In genomic region chr19:33564836-33565338, GRCh38 we compare ENCODE assay signal across 20 cellular contexts. TPM values are rescaled to one million over a fixed set of nuclear protein-coding genes. Genes with fewer than 3 reads are reported as not detected.
DNase-seq lines count a peak whose midpoint lies in the region; ATAC-seq, FAIRE-seq and TF ChIP-seq lines count a peak whose summit lies in the region.
"Had no signal": no experiment of that assay in that cellular context is flagged by ENCODE, and none has a peak within 500 bp of the region (broad histone marks: within the 10 kb centered on the region; RNA-seq: fewer than 3 reads in every experiment).

No MANE protein-coding gene starts in this region.

- no peaks in the 10 kb centered on the region for H3K27me3 Mint-ChIP-seq in WTC11 (ENCODE audit: low read depth)
- H3K27me3 Mint-ChIP-seq in neural progenitor cell (ENCODE audit: insufficient read depth, low read depth), result peaks cover 2% of the 10 kb centered on the region

- H3K4me2 ChIP-seq in HepG2 (ENCODE audit: low read depth, low read length) (no peak overlapping the region), neural progenitor cell (no peak overlapping the region)

- H4K20me1 ChIP-seq in HepG2 (ENCODE audit: insufficient read depth, low read length) (no peaks in the 10 kb centered on the region), neural progenitor cell (ENCODE audit: low read depth) (no peaks in the 10 kb centered on the region)

- H3K36me3 ChIP-seq in HepG2 (replicated peaks in 1 of 2; ENCODE audit: control insufficient read depth in 1 of 2, insufficient read depth in 2 of 2, low read length in 2 of 2) (no peaks in the 10 kb centered on the region), right lobe of liver (no peaks in the 10 kb centered on the region), neural progenitor cell (no peaks in the 10 kb centered on the region)
- H3K36me3 ChIP-seq: BE2C had no signal

- H2AFZ ChIP-seq in HepG2 (ENCODE audit: low read length), result no peak overlapping the region
- no peak overlapping the region for H2AFZ ChIP-seq in neural progenitor cell (replicated peaks)
- H2AFZ ChIP-seq: GM23248 had no signal

- WGBS in HepG2 (ENCODE audit: low lambda C conversion rate), result 15% methylated on average over 4 of the region's 6 CpGs
- 8% methylated on average over 2 of the region's 6 CpGs for WGBS in right lobe of liver (ENCODE audit: insufficient coverage, low coverage, low lambda C conversion rate, missing lambda C conversion rate)

- no peak overlapping the region for H3K9ac ChIP-seq in HepG2 (ENCODE audit: insufficient read depth, low read depth, low read length)
- H3K9ac ChIP-seq in neural progenitor cell, result no peak overlapping the region
- H3K9ac ChIP-seq: GM23248 had no signal

- TF ChIP-seq RAD21 in HepG2 (CRISPR knock-in tag; IDR thresholded peaks at IDR 0.05), result no peak

- no peak for TF ChIP-seq EP300 in HepG2 (IDR thresholded peaks at IDR 0.05; ENCODE audit: low read depth in 2 of 2, low read length in 2 of 2)
- no peak for TF ChIP-seq EP300 in HepG2 (CRISPR knock-in tag; IDR thresholded peaks at IDR 0.05; ENCODE audit: borderline replicate concordance)

- H3K27ac Mint-ChIP-seq in WTC11, result peak overlapping the region; percentile 0; the same call in 1 of the 2 replicates
- no peak overlapping the region for H3K27ac Mint-ChIP-seq in neural progenitor cell

- H3K27ac ChIP-seq in HepG2 (ENCODE audit: extremely low read length, insufficient read depth, low read length) (no peak overlapping the region), right lobe of liver (no peak overlapping the region), neural progenitor cell (no peak overlapping the region)
- H3K27ac ChIP-seq: GM23248 had no signal

- H3K4me1 ChIP-seq in HepG2 (ENCODE audit: insufficient read depth, low read length), result no peaks in the 10 kb centered on the region
- no peaks in the 10 kb centered on the region for H3K4me1 ChIP-seq in right lobe of liver
- H3K4me1 ChIP-seq in neural progenitor cell, result peaks cover 21% of the 10 kb centered on the region
- H3K4me1 ChIP-seq: BE2C, Caco-2 had no signal

- H3K4me1 Mint-ChIP-seq in WTC11 (peaks cover 43% of the 10 kb centered on the region), neural progenitor cell (peaks cover 28% of the 10 kb centered on the region)
- H3K4me1 Mint-ChIP-seq: CD4-positive, CD25-positive, alpha-beta regulatory T cell had no signal

- intact Hi-C loops in HepG2 (cut with micrococcal nuclease; ENCODE audit: unreplicated experiment) (no loop called here), right lobe of liver (cut with DNase I) (no loop called here)

- no peak for FAIRE-seq in HepG2 (lab: Jason Lieb, UNC)
- FAIRE-seq: D721Med, G401.6, GM12892, GM18507, HTR-8/SVneo had no signal

- H3K27me3 ChIP-seq in HepG2 (ENCODE audit: control insufficient read depth in 1 of 2, insufficient read depth in 2 of 2, low read length in 2 of 2) (peaks cover 2 to 12% of the 10 kb centered on the region in 2 experiments; a peak in 3 of 5 replicates), right lobe of liver (no peaks in the 10 kb centered on the region), neural progenitor cell (no peaks in the 10 kb centered on the region)
- H3K27me3 ChIP-seq: BE2C had no signal

- no peaks in the 10 kb centered on the region for H3K36me3 Mint-ChIP-seq in WTC11
- H3K36me3 Mint-ChIP-seq in neural progenitor cell, result no peaks in the 10 kb centered on the region
- H3K36me3 Mint-ChIP-seq: CD4-positive, CD25-positive, alpha-beta regulatory T cell had no signal

- in situ Hi-C loops in HepG2 (cut with HindIII; ENCODE audit: extremely low pct_ligation_motif_present, low pct_unique_long_range_greater_than_20kb), result no loop called here

- H3K4me3 Mint-ChIP-seq in WTC11 (no peak overlapping the region), neural progenitor cell (peak overlapping the region; percentile 4)
- H3K4me3 Mint-ChIP-seq: CD4-positive, CD25-positive, alpha-beta regulatory T cell had no signal

- H3K4me3 ChIP-seq in HepG2 (replicated peaks in 1 of 3; ENCODE audit: insufficient read depth in 1 of 3, low read depth in 2 of 3, low read length in 3 of 3) (no peak overlapping the region), right lobe of liver (no peak overlapping the region), neural progenitor cell (no peak overlapping the region)
- H3K4me3 ChIP-seq: GM23248 had no signal

- CTCF ChIA-PET in HepG2 (lab: Yijun Ruan, JAX; ENCODE audit: low intra/inter-chr PET ratio, low total read pairs) (no interaction called here), WTC11 (lab: Charles Lee) (interaction anchor here (0.6 kb wide), 1 partner anchor 186 kb away, joined by 3 read pairs; no protein-coding TSS in a partner anchor), GM10248 (lab: Yijun Ruan, JAX) (no interaction called here)

- H3K9me3 Mint-ChIP-seq in WTC11 (peaks cover 3% of the 10 kb centered on the region), neural progenitor cell (no peaks in the 10 kb centered on the region)

- TF ChIP-seq POLR2A in HepG2 (IDR thresholded peaks at IDR 0.05; ENCODE audit: insufficient read depth in 1 of 2, low read depth in 2 of 2, low read length in 2 of 2) (no peak), right lobe of liver (IDR thresholded peaks at IDR 0.05) (no peak)

- H3K79me2 ChIP-seq in HepG2 (ENCODE audit: insufficient read depth, low read length) (no peaks in the 10 kb centered on the region), neural progenitor cell (ENCODE audit: low read depth) (no peaks in the 10 kb centered on the region)

- TF ChIP-seq CTCF in HepG2 (CRISPR knock-in tag; IDR thresholded peaks at IDR 0.05) (no peak), right lobe of liver (IDR thresholded peaks at IDR 0.05) (no peak), WTC11 (IDR thresholded peaks at IDR 0.05) (no peak), neural progenitor cell (IDR thresholded peaks at IDR 0.05) (no peak), GM10248 (IDR thresholded peaks at IDR 0.05; ENCODE audit: control extremely low read depth, extremely low read depth, low read depth, missing control alignments) (no peak)

- POLR2A ChIA-PET in HepG2 (lab: Yijun Ruan, JAX), result no interaction called here
- POLR2A ChIA-PET in WTC11 (lab: Charles Lee), result no interaction called here
- POLR2A ChIA-PET in GM10248 (lab: Yijun Ruan, JAX), result no interaction called here

- no TSS peak for BruUV-seq in HepG2 (replicated peaks; lab: Mats Ljungman, UMichigan)

- H3K9me3 ChIP-seq in HepG2 (ENCODE audit: low read length), result no peaks in the 10 kb centered on the region
- H3K9me3 ChIP-seq in right lobe of liver, result no peaks in the 10 kb centered on the region
- no peaks in the 10 kb centered on the region for H3K9me3 ChIP-seq in neural progenitor cell (ENCODE audit: low read depth)
- H3K9me3 ChIP-seq: BE2C, Caco-2 had no signal

- H3F3A ChIP-seq in neural progenitor cell (ENCODE audit: low read depth), result peaks cover 3% of the 10 kb centered on the region

- ATAC-seq in HepG2 (no peak), right lobe of liver (no peak), WTC11 (no peak; the same call in 1 of the 2 replicates)

- DNase-seq in HepG2 (ENCODE audit: low spot score) (no peak), right lobe of liver (no peak), WTC11 (ENCODE audit: low spot score) (no peak), neural progenitor cell (ENCODE audit: low spot score) (no peak), GM10248 (ENCODE audit: extremely low spot score) (no peak), SK-N-DZ (ENCODE audit: low spot score) (no peak), LoVo (ENCODE audit: low spot score) (no peak)
- DNase-seq: ACHN; BE2C; C1 segment of cervical spinal cord; CD4-positive, CD25-positive, alpha-beta regulatory T cell; GM23248; H7 had no signal

RNA-seq across cellular contexts. Expression of gene PEPD, which starts 43.3 kb away (rescaled TPM):
- 75.1 and 81.0 TPM in 2 replicates for total RNA-seq in HepG2 (2016; rRNA removed; fragmentation: Illumina TruSeq; extraction: Trizol)
- total RNA-seq in HepG2 (2016; cell fraction: cytosol; rRNA removed; fragmentation: Illumina TruSeq; extraction: Trizol; ENCODE audit: low read depth), result 12.2 and 14.5 TPM in 2 replicates
- 76.9 and 79.4 TPM in 2 replicates for total RNA-seq in HepG2 (2016; cell fraction: insoluble cytoplasmic fraction; rRNA removed; fragmentation: Illumina TruSeq; extraction: Trizol)
- total RNA-seq in HepG2 (2016; cell fraction: membrane; rRNA removed; fragmentation: Illumina TruSeq; extraction: Trizol), result 29.4 and 31.9 TPM in 2 replicates
- 35.5 and 39.2 TPM in 2 replicates for total RNA-seq in HepG2 (2016; cell fraction: nucleus; rRNA removed; fragmentation: Illumina TruSeq; extraction: Trizol)
- polyA plus RNA-seq in HepG2 (2011; rRNA removed), result 60.7 and 63.7 TPM in 2 replicates
- 56.0 and 100 TPM in 2 replicates for polyA plus RNA-seq in HepG2 (2011; cell fraction: cytosol; rRNA removed)
- 50.1 and 50.6 TPM in 2 replicates for polyA plus RNA-seq in HepG2 (2011; cell fraction: nucleus; rRNA removed)
- polyA plus RNA-seq in HepG2 (2012), result 45.4 and 52.9 TPM in 2 replicates
- 14.1 and 18.0 TPM in 2 replicates for polyA plus RNA-seq in HepG2 (2016; cell fraction: cytosol; fragmentation: Illumina TruSeq; extraction: Trizol; ENCODE audit: low read depth)
- 103 and 110 TPM in 2 replicates for polyA plus RNA-seq in HepG2 (2016; cell fraction: insoluble cytoplasmic fraction; fragmentation: Illumina TruSeq; extraction: Trizol; ENCODE audit: low read depth)
- 30.2 and 30.4 TPM in 2 replicates for polyA plus RNA-seq in HepG2 (2016; cell fraction: membrane; fragmentation: Illumina TruSeq; extraction: Trizol; ENCODE audit: low read depth)
- polyA plus RNA-seq in HepG2 (2016; cell fraction: nucleus; fragmentation: Illumina TruSeq; extraction: Trizol; ENCODE audit: insufficient read depth, low read depth), result 79.7 and 88.3 TPM in 2 replicates
- 62.3 and 119 TPM in 2 replicates for polyA minus RNA-seq in HepG2 (2011; rRNA and poly(A)+ RNA removed; ENCODE audit: low replicate concordance)
- 32.5 and 35.0 TPM in 2 replicates for polyA minus RNA-seq in HepG2 (2011; cell fraction: cytosol; rRNA and poly(A)+ RNA removed)
- 14.2 and 19.1 TPM in 2 replicates for polyA minus RNA-seq in HepG2 (2011; cell fraction: nucleus; rRNA and poly(A)+ RNA removed)
- 100 to 1,000 TPM; 121 to 261 (median 167) TPM for total RNA-seq in right lobe of liver
- 76.5 to 83.1 TPM (median 78.6 TPM) in 3 replicates for total RNA-seq in WTC11 (2021)
- 47.0 and 55.1 TPM in 2 replicates for total RNA-seq in neural progenitor cell (ENCODE audit: low replicate concordance)
- 48.6 and 63.5 TPM in 2 replicates for polyA plus RNA-seq in SK-N-DZ (2014; cell fraction: cytosol; rRNA removed)
- 39.3 and 62.3 TPM in 2 replicates for polyA plus RNA-seq in SK-N-DZ (2014; cell fraction: nucleus; rRNA removed)

RNA-seq across cellular contexts. Expression of gene CHST8, which starts 56.9 kb away (rescaled TPM):
- not detected in 2 replicates for total RNA-seq in HepG2 (2016; rRNA removed; fragmentation: Illumina TruSeq; extraction: Trizol)
- total RNA-seq in HepG2 (2016; cell fraction: cytosol; rRNA removed; fragmentation: Illumina TruSeq; extraction: Trizol; ENCODE audit: low read depth), result not detected in 2 replicates
- total RNA-seq in HepG2 (2016; cell fraction: insoluble cytoplasmic fraction; rRNA removed; fragmentation: Illumina TruSeq; extraction: Trizol), result not detected in 2 replicates
- total RNA-seq in HepG2 (2016; cell fraction: membrane; rRNA removed; fragmentation: Illumina TruSeq; extraction: Trizol), result not detected in 2 replicates
- not detected in 2 replicates for total RNA-seq in HepG2 (2016; cell fraction: nucleus; rRNA removed; fragmentation: Illumina TruSeq; extraction: Trizol)
- polyA plus RNA-seq in HepG2 (2011; rRNA removed), result not detected in 2 replicates
- 0.05 TPM in 1 of 2 replicates, not detected in the other for polyA plus RNA-seq in HepG2 (2011; cell fraction: cytosol; rRNA removed)
- polyA plus RNA-seq in HepG2 (2011; cell fraction: nucleus; rRNA removed), result 0.14 TPM in 1 of 2 replicates, not detected in the other
- polyA plus RNA-seq in HepG2 (2012), result not detected in 2 replicates
- polyA plus RNA-seq in HepG2 (2016; cell fraction: cytosol; fragmentation: Illumina TruSeq; extraction: Trizol; ENCODE audit: low read depth), result not detected in 2 replicates
- not detected in 2 replicates for polyA plus RNA-seq in HepG2 (2016; cell fraction: insoluble cytoplasmic fraction; fragmentation: Illumina TruSeq; extraction: Trizol; ENCODE audit: low read depth)
- not detected in 2 replicates for polyA plus RNA-seq in HepG2 (2016; cell fraction: membrane; fragmentation: Illumina TruSeq; extraction: Trizol; ENCODE audit: low read depth)
- not detected in 2 replicates for polyA plus RNA-seq in HepG2 (2016; cell fraction: nucleus; fragmentation: Illumina TruSeq; extraction: Trizol; ENCODE audit: insufficient read depth, low read depth)
- polyA minus RNA-seq in HepG2 (2011; rRNA and poly(A)+ RNA removed; ENCODE audit: low replicate concordance), result not detected in 2 replicates
- polyA minus RNA-seq in HepG2 (2011; cell fraction: cytosol; rRNA and poly(A)+ RNA removed), result not detected in 2 replicates
- polyA minus RNA-seq in HepG2 (2011; cell fraction: nucleus; rRNA and poly(A)+ RNA removed), result not detected in 2 replicates
- total RNA-seq in right lobe of liver, result under 1 TPM in 2 of 6 experiments, not detected in 4; 0.12 to 0.19 TPM
- 22.8 to 33.5 TPM (median 23.8 TPM) in 3 replicates for total RNA-seq in WTC11 (2021)
- total RNA-seq in neural progenitor cell (ENCODE audit: low replicate concordance), result 0.92 and 3.2 TPM in 2 replicates
- 14.1 and 17.4 TPM in 2 replicates for polyA plus RNA-seq in SK-N-DZ (2014; cell fraction: cytosol; rRNA removed)
- 10.4 and 10.5 TPM in 2 replicates for polyA plus RNA-seq in SK-N-DZ (2014; cell fraction: nucleus; rRNA removed)
- total RNA-seq: A172, Caco-2 had no signal
- polyA plus RNA-seq: CD4-positive, CD25-positive, alpha-beta regulatory T cell had no signal
